16 cellular contexts compared by ENCODE assay signal in the genomic region with DNA sequence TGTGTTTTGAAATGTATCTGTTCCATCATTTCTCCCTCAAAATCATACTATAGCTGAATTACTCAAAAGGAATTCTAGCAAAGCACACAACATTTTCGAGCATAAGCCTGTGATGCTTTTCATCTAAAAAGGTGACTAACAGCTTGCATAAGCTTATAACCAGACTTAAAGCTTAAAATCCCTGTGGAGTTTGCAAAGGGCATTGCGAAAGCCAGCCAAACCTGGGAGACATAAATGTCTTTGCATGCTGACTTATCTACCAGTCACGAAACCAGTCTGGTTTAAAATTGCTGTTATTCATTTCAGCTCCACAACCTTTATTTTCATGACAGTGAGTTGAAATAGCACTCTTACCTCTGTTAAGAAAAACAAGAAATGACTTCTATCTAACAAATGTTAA. TPM values are rescaled to one million over a fixed set of nuclear protein-coding genes. Genes with fewer than 3 reads are reported as not detected.
DNase-seq lines count a peak whose midpoint lies in the region; ATAC-seq, FAIRE-seq and TF ChIP-seq lines count a peak whose summit lies in the region.
"Had no signal": no experiment of that assay in that cellular context is flagged by ENCODE, and none has a peak within 500 bp of the region (broad histone marks: within the 10 kb centered on the region; RNA-seq: fewer than 3 reads in every experiment).

No MANE protein-coding gene starts in this region.

- peaks cover 8% of the 10 kb centered on the region for H3K27me3 Mint-ChIP-seq in T-helper 2 cell treated with Interferon-gamma antibody and Interleukin-4, amounts not matched to agents 5 μg/mL and 100 μg/mL, for 36 hours (ENCODE audit: low read depth)

- no peaks in the 10 kb centered on the region for H3K27me3 ChIP-seq in esophagus squamous epithelium
- H3K27me3 ChIP-seq: SJSA1, uterus had no signal

- no peaks in the 10 kb centered on the region for H3K36me3 Mint-ChIP-seq in T-helper 2 cell treated with Interferon-gamma antibody and Interleukin-4, amounts not matched to agents 5 μg/mL and 100 μg/mL, for 36 hours (ENCODE audit: low read depth)

- H3K4me1 Mint-ChIP-seq in T-helper 2 cell treated with Interferon-gamma antibody and Interleukin-4, amounts not matched to agents 5 μg/mL and 100 μg/mL, for 36 hours (ENCODE audit: low read depth), result no peaks in the 10 kb centered on the region

- H3K36me3 ChIP-seq in esophagus squamous epithelium, result no peaks in the 10 kb centered on the region
- H3K36me3 ChIP-seq: SJSA1, uterus had no signal

- H3K4me3 Mint-ChIP-seq in T-helper 2 cell treated with Interferon-gamma antibody and Interleukin-4, amounts not matched to agents 5 μg/mL and 100 μg/mL, for 36 hours, result no peak overlapping the region

- peak overlapping the region; percentile 19 to 69 (median 36) for H3K27ac ChIP-seq in esophagus squamous epithelium
- H3K27ac ChIP-seq: SJSA1, uterus had no signal

- DNase-seq in GM04503 (ENCODE audit: low read depth), result peak; percentile 88
- DNase-seq in RCC 7860 (ENCODE audit: low spot score), result peak; percentile 44
- no peak for DNase-seq in esophagus squamous epithelium (lab: John Stamatoyannopoulos, UW)
- DNase-seq in retinal pigment epithelial cell (ENCODE audit: low read depth), result peak; percentile 96
- DNase-seq in activated naive CD4-positive, alpha-beta T cell (lab: John Stamatoyannopoulos, UW), result no peak
- no peak for DNase-seq in T-helper 2 cell treated with Interferon-gamma antibody and Interleukin-4, amounts not matched to agents 5 μg/mL and 100 μg/mL, for 36 hours (ENCODE audit: low spot score)
- DNase-seq: dermis blood vessel endothelial cell, DND-41, Karpas-422, NCI-H2227 treated with DMSO at 0.1 percent for 48 hours, uterus had no signal

- no peak for TF ChIP-seq CTCF in esophagus squamous epithelium (IDR thresholded peaks at IDR 0.05)
- no peak for TF ChIP-seq CTCF in retinal pigment epithelial cell (conservative IDR thresholded peaks at IDR 0.05; ENCODE audit: low read depth, low read length)

- H3K9me3 ChIP-seq in esophagus squamous epithelium, result no peaks in the 10 kb centered on the region
- H3K9me3 ChIP-seq: SJSA1, uterus had no signal

- H3K4me3 ChIP-seq in esophagus squamous epithelium, result no peak overlapping the region
- no peak overlapping the region for H3K4me3 ChIP-seq in retinal pigment epithelial cell (ENCODE audit: low read length)
- H3K4me3 ChIP-seq: SJSA1, uterus had no signal

- intact Hi-C loops in esophagus squamous epithelium (cut with DNase I), result no loop called here

- peaks cover 0 to 54% (median 30%) of the 10 kb centered on the region in 3 donors for H3K4me1 ChIP-seq in esophagus squamous epithelium
- H3K4me1 ChIP-seq: SJSA1, uterus had no signal

- no peak overlapping the region for H3K27ac Mint-ChIP-seq in T-helper 2 cell treated with Interferon-gamma antibody and Interleukin-4, amounts not matched to agents 5 μg/mL and 100 μg/mL, for 36 hours
- H3K27ac Mint-ChIP-seq: activated T-helper 2 cell treated with anti-CD3 and anti-CD28 coated beads, Interferon-gamma antibody, Interleukin-2, Interleukin-4, amounts not matched to agents 10 μg/mL and 5 μg/mL and 100 μg/mL, durations not matched to agents 14 hours and 24 hours and 36 hours had no signal

- 29 to 46% methylated on average over 3 of the region's 3 CpGs for WGBS in esophagus squamous epithelium, 2 donors

- FAIRE-seq in RCC 7860 (lab: Jason Lieb, UNC), result peak; percentile 83

- no peak for TF ChIP-seq POLR2A in esophagus squamous epithelium (IDR thresholded peaks at IDR 0.05)

- no peaks in the 10 kb centered on the region for H3K9me3 Mint-ChIP-seq in T-helper 2 cell treated with Interferon-gamma antibody and Interleukin-4, amounts not matched to agents 5 μg/mL and 100 μg/mL, for 36 hours
- H3K9me3 Mint-ChIP-seq: activated T-helper 2 cell treated with anti-CD3 and anti-CD28 coated beads, Interferon-gamma antibody, Interleukin-2, Interleukin-4, amounts not matched to agents 10 μg/mL and 5 μg/mL and 100 μg/mL, durations not matched to agents 14 hours and 24 hours and 36 hours had no signal

- ATAC-seq in HG03045 (IDR thresholded peaks at IDR 0.05; ENCODE audit: unreplicated experiment) (no peak), GM21367 (IDR thresholded peaks at IDR 0.05; ENCODE audit: unreplicated experiment) (no peak)
- ATAC-seq: sciatic nerve had no signal

RNA-seq across cellular contexts. Expression of gene LIPC, which starts 35.6 kb away (rescaled TPM):
- total RNA-seq in esophagus squamous epithelium, result 1 to 10 TPM in 1 of 4 donors, under 1 TPM in 2, not detected in 1; 0.27 to 1.1 (median 0.38) TPM

Comparison
In these comparisons a context has a peak if more than half of its experiments do, and no peak if none do; other contexts are left out.
1. DNase-seq: peak in GM04503 (single experiment), RCC 7860 (single experiment) and retinal pigment epithelial cell (single experiment); none in esophagus squamous epithelium (single experiment), activated naive CD4-positive, alpha-beta T cell (0 of 4) and T-helper 2 cell treated with Interferon-gamma antibody and Interleukin-4, amounts not matched to agents 5 μg/mL and 100 μg/mL, for 36 hours (single experiment).